1 cellular context compared by ENCODE assay signal in genomic region chr17:8186787-8187516, GRCh38.
TF ChIP-seq lines count a peak whose summit lies in the region.

No MANE protein-coding gene starts in this region.

TF ChIP-seq in K562, 482 proteins besides CTCF, POLR2A, EP300 and RAD21 (continued from another document and continues in another):
- TF ChIP-seq, protein P1, sequence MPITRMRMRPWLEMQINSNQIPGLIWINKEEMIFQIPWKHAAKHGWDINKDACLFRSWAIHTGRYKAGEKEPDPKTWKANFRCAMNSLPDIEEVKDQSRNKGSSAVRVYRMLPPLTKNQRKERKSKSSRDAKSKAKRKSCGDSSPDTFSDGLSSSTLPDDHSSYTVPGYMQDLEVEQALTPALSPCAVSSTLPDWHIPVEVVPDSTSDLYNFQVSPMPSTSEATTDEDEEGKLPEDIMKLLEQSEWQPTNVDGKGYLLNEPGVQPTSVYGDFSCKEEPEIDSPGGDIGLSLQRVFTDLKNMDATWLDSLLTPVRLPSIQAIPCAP (CRISPR knock-in tag; IDR thresholded peaks at IDR 0.05; ENCODE audit: borderline replicate concordance), result no peak
- TF ChIP-seq GATA2 (CRISPR knock-in tag; IDR thresholded peaks at IDR 0.05) (no peak), BCL6 (CRISPR knock-in tag; IDR thresholded peaks at IDR 0.05) (no peak), TGIF2 (CRISPR knock-in tag; IDR thresholded peaks at IDR 0.05) (no peak), TSC22D4 (tag; IDR thresholded peaks at IDR 0.05) (no peak), NKRF (IDR thresholded peaks at IDR 0.05; ENCODE audit: borderline replicate concordance) (0 out of 2 replicates have a peak, but pooled peaks have one; percentile 22), RNF219 (CRISPR knock-in tag; IDR thresholded peaks at IDR 0.05) (no peak), SPI1 (IDR thresholded peaks at IDR 0.05; ENCODE audit: borderline replicate concordance, low read depth, low read length) (0 out of 2 replicates have a peak, but pooled peaks have one; percentile 19), ZNF699 (CRISPR knock-in tag; IDR thresholded peaks at IDR 0.05; ENCODE audit: insufficient replicate concordance) (no peak), ELF1 (tag; IDR thresholded peaks at IDR 0.05) (peak; percentile 54; the same call in 1 of the 2 replicates), ZBTB33 (CRISPR knock-in tag; IDR thresholded peaks at IDR 0.05) (no peak), ELF2 (CRISPR knock-in tag; IDR thresholded peaks at IDR 0.05) (no peak), KDM2B (CRISPR knock-in tag; IDR thresholded peaks at IDR 0.05) (no peak), RBM14 (IDR thresholded peaks at IDR 0.05; ENCODE audit: borderline replicate concordance, insufficient read depth, low read depth, low read length) (no peak), BMI1 (IDR thresholded peaks at IDR 0.05; ENCODE audit: low read length) (no peak), FOXJ3 (CRISPR knock-in tag; IDR thresholded peaks at IDR 0.05) (no peak), TARDBP (IDR thresholded peaks at IDR 0.05) (no peak; the same call in 1 of the 2 replicates), CBFA2T2 (conservative IDR thresholded peaks at IDR 0.05) (no peak), ZC3H8 (IDR thresholded peaks at IDR 0.05) (no peak), NFIX (CRISPR knock-in tag; IDR thresholded peaks at IDR 0.05; ENCODE audit: low read depth) (no peak), ZNF133 (CRISPR knock-in tag; IDR thresholded peaks at IDR 0.05) (no peak), BRCA1 (IDR thresholded peaks at IDR 0.05) (no peak), BRCA1 (CRISPR knock-in tag; IDR thresholded peaks at IDR 0.05) (no peak), CHD1 (IDR thresholded peaks at IDR 0.05; ENCODE audit: low read length) (no peak), BRD9 (IDR thresholded peaks at IDR 0.05; ENCODE audit: low read depth, partially characterized antibody) (no peak), ETV6 (IDR thresholded peaks at IDR 0.05; ENCODE audit: borderline replicate concordance in 1 of 2, low read depth in 2 of 2, low read length in 1 of 2) (no peak), ETV6 (CRISPR knock-in tag; IDR thresholded peaks at IDR 0.05; ENCODE audit: borderline replicate concordance) (no peak), ZNF830 (CRISPR knock-in tag; IDR thresholded peaks at IDR 0.05) (no peak), PRDM10 (IDR thresholded peaks at IDR 0.05; ENCODE audit: partially characterized antibody) (no peak), TCFL5 (CRISPR knock-in tag; conservative IDR thresholded peaks at IDR 0.05) (no peak), USF2 (CRISPR knock-in tag; IDR thresholded peaks at IDR 0.05) (no peak), ARID3A (IDR thresholded peaks at IDR 0.05; ENCODE audit: borderline replicate concordance, low read depth, low read length) (no peak), MAFK (IDR thresholded peaks at IDR 0.05; ENCODE audit: low read length) (peak; percentile 45), ZNF146 (CRISPR knock-in tag; IDR thresholded peaks at IDR 0.05; ENCODE audit: unreplicated experiment) (no peak), YBX1 (IDR thresholded peaks at IDR 0.05) (no peak), KDM5B (IDR thresholded peaks at IDR 0.05; ENCODE audit: insufficient replicate concordance, low read depth, low read length) (no peak), BDP1 (IDR thresholded peaks at IDR 0.05; ENCODE audit: insufficient read depth, insufficient read length) (peak; percentile 50), FOXP1 (CRISPR knock-in tag; IDR thresholded peaks at IDR 0.05) (peak; percentile 72; the same call in 1 of the 2 replicates), CBFA2T3 (IDR thresholded peaks at IDR 0.05) (no peak), DNMT1 (IDR thresholded peaks at IDR 0.05) (no peak), ETV1 (tag; conservative IDR thresholded peaks at IDR 0.05; ENCODE audit: low read depth) (peak; percentile 76)
- TF ChIP-seq, protein P2, sequence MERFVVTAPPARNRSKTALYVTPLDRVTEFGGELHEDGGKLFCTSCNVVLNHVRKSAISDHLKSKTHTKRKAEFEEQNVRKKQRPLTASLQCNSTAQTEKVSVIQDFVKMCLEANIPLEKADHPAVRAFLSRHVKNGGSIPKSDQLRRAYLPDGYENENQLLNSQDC (CRISPR knock-in tag; IDR thresholded peaks at IDR 0.05), result no peak
- TF ChIP-seq, protein P3, sequence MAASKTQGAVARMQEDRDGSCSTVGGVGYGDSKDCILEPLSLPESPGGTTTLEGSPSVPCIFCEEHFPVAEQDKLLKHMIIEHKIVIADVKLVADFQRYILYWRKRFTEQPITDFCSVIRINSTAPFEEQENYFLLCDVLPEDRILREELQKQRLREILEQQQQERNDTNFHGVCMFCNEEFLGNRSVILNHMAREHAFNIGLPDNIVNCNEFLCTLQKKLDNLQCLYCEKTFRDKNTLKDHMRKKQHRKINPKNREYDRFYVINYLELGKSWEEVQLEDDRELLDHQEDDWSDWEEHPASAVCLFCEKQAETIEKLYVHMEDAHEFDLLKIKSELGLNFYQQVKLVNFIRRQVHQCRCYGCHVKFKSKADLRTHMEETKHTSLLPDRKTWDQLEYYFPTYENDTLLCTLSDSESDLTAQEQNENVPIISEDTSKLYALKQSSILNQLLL (CRISPR knock-in tag; IDR thresholded peaks at IDR 0.05; ENCODE audit: borderline replicate concordance), result no peak
